In the genomic region with DNA sequence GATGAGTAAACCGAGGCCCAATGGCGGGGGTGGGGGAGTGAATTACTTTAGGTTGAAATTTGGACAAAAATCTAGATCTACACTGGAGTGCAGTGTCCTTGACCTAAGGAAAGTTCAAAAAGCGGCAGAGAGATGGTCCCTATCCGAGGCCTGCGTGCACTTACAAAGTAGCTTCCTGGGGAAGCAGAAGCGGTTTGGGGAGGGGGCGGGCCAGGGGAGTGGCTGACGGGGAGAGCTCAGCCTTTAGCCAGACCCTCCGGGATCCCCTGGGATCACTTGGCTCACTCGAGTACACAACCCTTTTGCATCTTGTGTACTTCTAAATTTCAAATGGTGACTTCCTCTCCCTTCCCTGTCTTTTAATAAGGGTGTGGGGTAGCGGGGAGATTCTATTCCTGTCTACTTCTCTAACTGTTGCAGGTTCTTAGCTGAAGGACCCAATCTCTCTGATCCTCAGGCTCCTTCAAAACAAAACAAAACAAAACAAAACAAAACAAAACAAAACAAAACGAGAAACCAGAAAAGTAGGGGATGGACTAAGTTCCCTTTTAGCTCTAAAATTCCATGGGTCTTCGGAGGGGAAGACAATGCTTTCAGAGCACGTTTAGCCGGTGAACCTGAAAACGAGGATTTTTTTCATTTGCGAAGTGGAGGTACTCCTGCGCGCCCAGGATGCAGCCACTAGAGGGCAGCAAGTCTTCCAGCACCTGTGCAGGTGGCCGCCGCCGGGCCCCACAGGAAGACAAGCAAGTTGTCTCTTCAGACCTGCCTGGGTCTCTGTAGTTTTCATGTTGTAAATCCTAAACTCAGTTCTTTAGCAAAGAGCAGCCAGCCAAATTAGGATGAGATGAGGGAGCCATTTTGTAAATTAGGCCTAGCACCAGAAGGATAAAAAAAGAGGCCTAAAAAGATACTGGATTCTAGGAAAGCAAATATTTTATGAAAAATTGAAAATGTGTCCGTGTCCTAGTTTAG, we compare ENCODE assay signal across 8 cellular contexts. TPM values are rescaled to one million over a fixed set of nuclear protein-coding genes. Genes with fewer than 3 reads are reported as not detected.
DNase-seq lines count a peak whose midpoint lies in the region; ATAC-seq, FAIRE-seq and TF ChIP-seq lines count a peak whose summit lies in the region.

No MANE protein-coding gene starts in this region.

- peaks cover 0 to 4% of the 10 kb centered on the region in 2 donors for H3K9me3 ChIP-seq in kidney (ENCODE audit: control insufficient read depth in 1 of 2, low read length in 2 of 2)

- FAIRE-seq in kidney (lab: Jason Lieb, UNC), result no peak

- TF ChIP-seq CTCF in cardiac fibroblast (IDR thresholded peaks at IDR 0.05; ENCODE audit: low read depth, low read length), result peak; percentile 96
- TF ChIP-seq CTCF in kidney (IDR thresholded peaks at IDR 0.05; ENCODE audit: borderline replicate concordance, extremely low read depth, insufficient read depth), result peak; percentile 89

- peak; percentile 48 for ATAC-seq in GM21786 (IDR thresholded peaks at IDR 0.05; ENCODE audit: unreplicated experiment)

- no peaks in the 10 kb centered on the region for H3K36me3 ChIP-seq in kidney (ENCODE audit: control insufficient read depth in 1 of 2, insufficient read depth in 2 of 2, low read length in 2 of 2)

- H3K9ac ChIP-seq in kidney (ENCODE audit: low read length in 2 of 2), result no peak overlapping the region

- H3K4me3 ChIP-seq in cardiac fibroblast (replicated peaks in 1 of 2; ENCODE audit: low read depth in 2 of 2, low read length in 2 of 2), result no peak overlapping the region
- H3K4me3 ChIP-seq in kidney (ENCODE audit: low read length in 2 of 2), result peak overlapping the region; percentile 7 to 23

- H3K4me1 ChIP-seq in kidney (ENCODE audit: control insufficient read depth in 1 of 2, insufficient read depth in 1 of 2, low read depth in 1 of 2, low read length in 2 of 2), result peaks cover 6 to 7% of the 10 kb centered on the region in 2 donors

- H3K27ac ChIP-seq in kidney (ENCODE audit: low read depth in 2 of 2, low read length in 2 of 2), result no peak overlapping the region

- peak; percentile 40 to 57 for DNase-seq in AML-193 (lab: John Stamatoyannopoulos, UW)
- DNase-seq in NCI-H2107 (lab: John Stamatoyannopoulos, UW), result peak; percentile 71
- peak; percentile 77 for DNase-seq in activated CD4-positive, CD25-positive, alpha-beta regulatory T cell treated with anti-CD3 and anti-CD28 coated beads, Interleukin-2, amount 50 U/mL, for 16 hours (ENCODE audit: low read depth, low spot score)
- peak; percentile 58 to 59 for DNase-seq in cardiac fibroblast (ENCODE audit: low read depth in 2 of 2)
- peak; percentile 90 for DNase-seq in kidney
- DNase-seq in stimulated activated CD4-positive, alpha-beta T cell treated with anti-CD3 and anti-CD28 coated beads, Interleukin-2, amount 100 ng/mL, for 4 hours (ENCODE audit: low read depth), result peak; percentile 78
- DNase-seq in amniotic stem cell (lab: John Stamatoyannopoulos, UW), result no peak

- intact Hi-C loops in kidney (cut with DNase I), result no loop called here

RNA-seq across cellular contexts. Expression of a gene that starts 17.9 kb away (rescaled TPM):
- 46.3 TPM for total RNA-seq in kidney
- polyA plus RNA-seq in kidney (ENCODE audit: insufficient read depth, low read depth, low replicate concordance), result 13.5 TPM

RNA-seq across cellular contexts. Expression of a gene that starts 53.8 kb away (rescaled TPM):
- 12.9 TPM for total RNA-seq in kidney
- 8.9 TPM for polyA plus RNA-seq in kidney (ENCODE audit: insufficient read depth, low read depth, low replicate concordance)

Comparison
In these comparisons a context has a peak if more than half of its experiments do, and no peak if none do; other contexts are left out.
1. H3K4me3 ChIP-seq: peak in kidney (2 of 2); none in cardiac fibroblast (0 of 2).